Comparison of ENCODE assay signal across 23 cellular contexts in the genomic region with DNA sequence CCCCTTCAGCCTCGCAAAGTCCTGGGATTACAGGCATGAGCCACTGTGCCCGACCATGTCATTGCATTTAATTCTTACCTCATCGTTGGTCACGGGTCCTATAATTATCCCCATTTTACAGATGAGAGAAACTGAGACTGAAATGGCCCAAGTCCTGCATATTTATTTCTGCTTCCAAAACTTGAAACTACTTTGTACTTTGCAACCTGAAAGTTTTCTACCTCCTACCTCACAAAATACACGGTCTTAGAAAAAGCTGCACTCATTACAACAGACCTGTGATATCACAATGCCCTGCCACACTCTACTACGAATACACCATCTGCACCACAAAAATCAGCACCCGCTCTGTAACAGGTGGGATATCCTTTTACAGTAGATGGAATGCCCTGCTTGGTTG.
DNase-seq lines count a peak whose midpoint lies in the region; ATAC-seq and TF ChIP-seq lines count a peak whose summit lies in the region.
"Had no signal": no experiment of that assay in that cellular context is flagged by ENCODE, and none has a peak within 500 bp of the region (broad histone marks: within the 10 kb centered on the region; RNA-seq: fewer than 3 reads in every experiment).

No MANE protein-coding gene starts in this region.

- H2AFZ ChIP-seq in hepatocyte (no peak overlapping the region), smooth muscle cell (ENCODE audit: low read depth) (no peak overlapping the region)

- H3K27me3 Mint-ChIP-seq in T-helper 2 cell treated with Interferon-gamma antibody and Interleukin-4, amounts not matched to agents 5 μg/mL and 100 μg/mL, for 36 hours (ENCODE audit: low read depth), result no peaks in the 10 kb centered on the region
- peaks cover 8% of the 10 kb centered on the region for H3K27me3 Mint-ChIP-seq in Caco-2 (ENCODE audit: insufficient read depth, unreplicated experiment)

- 86% methylated on average over 7 of the region's 7 CpGs for WGBS in hepatocyte (ENCODE audit: low lambda C conversion rate, missing lambda C conversion rate)
- WGBS in smooth muscle cell (ENCODE audit: low lambda C conversion rate), result 91% methylated on average over 7 of the region's 7 CpGs

- CTCF ChIA-PET in Caco-2 (lab: Charles Lee), result no interaction called here

- no peaks in the 10 kb centered on the region for H3K79me2 ChIP-seq in hepatocyte
- H3K79me2 ChIP-seq in smooth muscle cell (ENCODE audit: low read depth), result no peaks in the 10 kb centered on the region

- intact Hi-C loops in Caco-2 (cut with micrococcal nuclease; ENCODE audit: unreplicated experiment), result no loop called here

- peak overlapping the region; percentile 83 for H3K27ac ChIP-seq in RWPE2 (ENCODE audit: poor library complexity, severe bottlenecking)
- peak overlapping the region; percentile 32 for H3K27ac ChIP-seq in hepatocyte
- peak overlapping the region; percentile 46 for H3K27ac ChIP-seq in smooth muscle cell (ENCODE audit: low read depth)
- H3K27ac ChIP-seq: ascending aorta, heart right ventricle, spleen had no signal

- H3K4me2 ChIP-seq in hepatocyte (no peak overlapping the region), smooth muscle cell (peak overlapping the region; percentile 20)

- H3K4me3 ChIP-seq in RWPE2 (ENCODE audit: severe bottlenecking) (no peak overlapping the region), hepatocyte (no peak overlapping the region), smooth muscle cell (no peak overlapping the region), Caco-2 (ENCODE audit: low read depth, low read length) (no peak overlapping the region)
- H3K4me3 ChIP-seq: ascending aorta, heart right ventricle, SJSA1, spleen, stomach had no signal

- H3K4me1 ChIP-seq in RWPE2 (ENCODE audit: insufficient read depth, poor library complexity, severe bottlenecking) (peaks cover 44% of the 10 kb centered on the region), hepatocyte (ENCODE audit: insufficient read depth) (peaks cover 23% of the 10 kb centered on the region), smooth muscle cell (ENCODE audit: low read depth) (no peaks in the 10 kb centered on the region), Caco-2 (peaks cover 7% of the 10 kb centered on the region; the same call in 1 of the 2 replicates)

- no peak overlapping the region for H3K4me3 Mint-ChIP-seq in T-helper 2 cell treated with Interferon-gamma antibody and Interleukin-4, amounts not matched to agents 5 μg/mL and 100 μg/mL, for 36 hours
- no peak overlapping the region for H3K4me3 Mint-ChIP-seq in Caco-2 (ENCODE audit: unreplicated experiment)
- H3K4me3 Mint-ChIP-seq: CD4-positive, CD25-positive, alpha-beta regulatory T cell; central memory CD8-positive, alpha-beta T cell; naive thymus-derived CD8-positive, alpha-beta T cell had no signal

- H3K9me3 ChIP-seq in RWPE2 (ENCODE audit: severe bottlenecking) (no peaks in the 10 kb centered on the region), hepatocyte (ENCODE audit: low read depth) (no peaks in the 10 kb centered on the region), smooth muscle cell (replicated peaks; ENCODE audit: low read depth) (no peaks in the 10 kb centered on the region), Caco-2 (no peaks in the 10 kb centered on the region)
- H3K9me3 ChIP-seq: ascending aorta, heart right ventricle, SJSA1, spleen, stomach had no signal

- no peak overlapping the region for H3K9ac ChIP-seq in smooth muscle cell (ENCODE audit: low read depth)

- H3K36me3 ChIP-seq in RWPE2 (ENCODE audit: low read depth) (no peaks in the 10 kb centered on the region), hepatocyte (replicated peaks; ENCODE audit: insufficient read depth, low read depth) (no peaks in the 10 kb centered on the region), smooth muscle cell (ENCODE audit: low read depth) (no peaks in the 10 kb centered on the region), Caco-2 (ENCODE audit: control insufficient read depth, insufficient read depth, low read length) (no peaks in the 10 kb centered on the region)
- H3K36me3 ChIP-seq: ascending aorta, heart right ventricle, SJSA1, spleen, stomach had no signal

- POLR2A ChIA-PET in Caco-2 (lab: Charles Lee), result no interaction called here

- H3K9me3 Mint-ChIP-seq in T-helper 2 cell treated with Interferon-gamma antibody and Interleukin-4, amounts not matched to agents 5 μg/mL and 100 μg/mL, for 36 hours, result no peaks in the 10 kb centered on the region
- no peaks in the 10 kb centered on the region for H3K9me3 Mint-ChIP-seq in Caco-2 (ENCODE audit: unreplicated experiment)
- H3K9me3 Mint-ChIP-seq: central memory CD8-positive, alpha-beta T cell had no signal

- no peak for DNase-seq in T-helper 2 cell treated with Interferon-gamma antibody and Interleukin-4, amounts not matched to agents 5 μg/mL and 100 μg/mL, for 36 hours (ENCODE audit: low spot score)
- DNase-seq in T-helper 2 cell (no peak), RWPE2 (ENCODE audit: low spot score) (no peak), hepatocyte (ENCODE audit: low spot score) (no peak), smooth muscle cell (lab: John Stamatoyannopoulos, UW; ENCODE audit: unreplicated experiment) (no peak), Caco-2 (no peak)
- DNase-seq in activated CD4-positive, alpha-beta T cell treated with anti-CD3 and anti-CD28 coated beads for 1 hour, result no peak
- DNase-seq: activated CD4-positive, alpha-beta T cell treated with anti-CD3 and anti-CD28 coated beads, Interleukin-2, amount 50 U/mL, for 48 hours; activated gamma-delta T cell treated with Interleukin-2 at 50 U/mL for 16 hours; activated T-cell treated with anti-CD3 and anti-CD28 coated beads, Interleukin-2, amount 50 U/mL, for 48 hours; DND-41; GF-D8; heart right ventricle; midbrain; naive thymus-derived CD8-positive, alpha-beta T cell; NCI-H526; spleen; stomach had no signal

- no peaks in the 10 kb centered on the region for H3K36me3 Mint-ChIP-seq in T-helper 2 cell treated with Interferon-gamma antibody and Interleukin-4, amounts not matched to agents 5 μg/mL and 100 μg/mL, for 36 hours (ENCODE audit: low read depth)
- no peaks in the 10 kb centered on the region for H3K36me3 Mint-ChIP-seq in Caco-2 (ENCODE audit: insufficient read depth, unreplicated experiment)
- H3K36me3 Mint-ChIP-seq: CD4-positive, CD25-positive, alpha-beta regulatory T cell; naive thymus-derived CD8-positive, alpha-beta T cell had no signal

- ATAC-seq in RWPE2 (ENCODE audit: low read depth) (no peak), HG02588 (IDR thresholded peaks at IDR 0.05; ENCODE audit: unreplicated experiment) (no peak)
- ATAC-seq: heart right ventricle; naive thymus-derived CD8-positive, alpha-beta T cell had no signal

- H3K27me3 ChIP-seq in RWPE2 (ENCODE audit: insufficient read depth, poor library complexity, severe bottlenecking) (no peaks in the 10 kb centered on the region), hepatocyte (no peaks in the 10 kb centered on the region), smooth muscle cell (ENCODE audit: low read depth) (no peaks in the 10 kb centered on the region), Caco-2 (replicated peaks; ENCODE audit: control insufficient read depth, insufficient read depth, low read length) (no peaks in the 10 kb centered on the region; the same call in 1 of the 2 replicates)
- H3K27me3 ChIP-seq: ascending aorta, heart right ventricle, SJSA1, stomach had no signal

- BruUV-seq in Caco-2 (replicated peaks; lab: Mats Ljungman, UMichigan), result no TSS peak

- H3K27ac Mint-ChIP-seq in T-helper 2 cell treated with Interferon-gamma antibody and Interleukin-4, amounts not matched to agents 5 μg/mL and 100 μg/mL, for 36 hours, result peak overlapping the region; percentile 7
- H3K27ac Mint-ChIP-seq in Caco-2 (ENCODE audit: unreplicated experiment), result no peak overlapping the region
- H3K27ac Mint-ChIP-seq: CD4-positive, CD25-positive, alpha-beta regulatory T cell; naive thymus-derived CD8-positive, alpha-beta T cell had no signal

- H3K4me1 Mint-ChIP-seq in T-helper 2 cell treated with Interferon-gamma antibody and Interleukin-4, amounts not matched to agents 5 μg/mL and 100 μg/mL, for 36 hours (ENCODE audit: low read depth), result peaks cover 27% of the 10 kb centered on the region
- H3K4me1 Mint-ChIP-seq in Caco-2 (ENCODE audit: low read depth, unreplicated experiment), result peaks cover 6% of the 10 kb centered on the region
- H3K4me1 Mint-ChIP-seq: central memory CD8-positive, alpha-beta T cell; naive thymus-derived CD8-positive, alpha-beta T cell had no signal

- TF ChIP-seq CTCF in RWPE2 (IDR thresholded peaks at IDR 0.05; ENCODE audit: poor library complexity, severe bottlenecking), result no peak
- no peak for TF ChIP-seq CTCF in hepatocyte (IDR thresholded peaks at IDR 0.05; ENCODE audit: poor library complexity)
- no peak for TF ChIP-seq CTCF in smooth muscle cell (IDR thresholded peaks at IDR 0.05; ENCODE audit: borderline replicate concordance, insufficient read depth, poor library complexity, severe bottlenecking)
- TF ChIP-seq CTCF in Caco-2 (IDR thresholded peaks at IDR 0.05; ENCODE audit: insufficient read depth in 1 of 2, low read depth in 1 of 2, low read length in 1 of 2, severe bottlenecking in 1 of 2, unreplicated experiment in 1 of 2), result no peak

- H4K20me1 ChIP-seq in hepatocyte (ENCODE audit: insufficient read depth, poor library complexity, severe bottlenecking), result no peaks in the 10 kb centered on the region
- H4K20me1 ChIP-seq in smooth muscle cell (ENCODE audit: low read depth), result no peaks in the 10 kb centered on the region

- peaks cover 12% of the 10 kb centered on the region for H3F3A ChIP-seq in smooth muscle cell (ENCODE audit: low read depth)

- no peaks in the 10 kb centered on the region for H3K9me2 ChIP-seq in hepatocyte (replicated peaks; ENCODE audit: insufficient read depth)

Comparison
In these comparisons a context has a peak if more than half of its experiments do, and no peak if none do; other contexts are left out.
1. H3K27ac ChIP-seq: peak in every context shown above with its lines; median percentile 83 in RWPE2; 46 in smooth muscle cell; 32 in hepatocyte.